9 cellular contexts compared by ENCODE assay signal in the genomic region with DNA sequence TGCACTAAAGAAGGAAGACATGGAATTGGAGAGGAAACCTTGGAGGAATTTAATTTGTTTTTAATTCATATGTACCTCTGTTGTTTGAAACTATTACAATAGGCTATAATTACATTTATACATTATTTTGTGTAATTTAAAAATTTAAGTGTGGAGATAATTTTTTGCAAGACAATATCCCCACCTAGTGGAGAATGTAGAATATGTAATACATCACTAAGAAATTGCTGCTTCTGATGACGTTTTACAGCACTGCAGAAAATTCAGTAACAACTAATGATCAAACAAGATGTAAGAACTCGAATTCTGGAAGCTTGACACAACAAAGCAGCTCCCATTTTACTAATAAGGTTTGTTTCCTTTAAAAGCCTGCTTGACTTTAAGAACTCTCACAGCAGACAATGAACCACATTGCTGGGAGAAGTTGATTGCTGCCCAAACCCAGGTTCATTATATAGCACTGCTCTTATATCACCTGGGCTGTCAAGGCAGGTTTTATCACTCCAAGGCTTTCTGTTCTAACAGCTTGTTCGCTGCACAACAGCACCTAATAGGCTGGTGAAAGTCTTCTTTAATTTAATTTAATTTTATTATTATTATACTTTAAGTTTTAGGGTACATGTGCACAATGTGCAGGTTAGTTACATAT. TPM values are rescaled to one million over a fixed set of nuclear protein-coding genes. Genes with fewer than 3 reads are reported as not detected.
DNase-seq lines count a peak whose midpoint lies in the region; TF ChIP-seq lines count a peak whose summit lies in the region.
"Had no signal": no experiment of that assay in that cellular context is flagged by ENCODE, and none has a peak within 500 bp of the region (broad histone marks: within the 10 kb centered on the region; RNA-seq: fewer than 3 reads in every experiment).

No MANE protein-coding gene starts in this region.

- DNase-seq in DMS114 treated with DMSO at 0.1 percent for 48 hours (lab: John Stamatoyannopoulos, UW; ENCODE audit: unreplicated experiment) (peak; percentile 53), HuH-7.5 (ENCODE audit: low spot score) (peak; percentile 6), SW480 (ENCODE audit: low spot score) (peak; percentile 62), fibroblast of villous mesenchyme (ENCODE audit: low read depth) (peak; percentile 76), retina (peak; percentile 12), caudate nucleus (lab: John Stamatoyannopoulos, UW) (no peak), posterior cingulate gyrus (no peak)
- DNase-seq in stimulated activated CD4-positive, alpha-beta T cell treated with anti-CD3 and anti-CD28 coated beads, Interleukin-2, amount 100 ng/mL, for 24 hours, result no peak

- no peak overlapping the region for H3K27ac ChIP-seq in caudate nucleus (ENCODE audit: low read depth, low read length)
- H3K27ac ChIP-seq: SJSA1 had no signal

- no peak overlapping the region for H3K4me3 ChIP-seq in fibroblast of villous mesenchyme (ENCODE audit: low read depth, low read length)
- H3K4me3 ChIP-seq: SJSA1 had no signal

- TF ChIP-seq CTCF in fibroblast of villous mesenchyme (IDR thresholded peaks at IDR 0.05; ENCODE audit: insufficient read depth, low read depth, low read length), result peak; percentile 35

- intact Hi-C loops in posterior cingulate gyrus (cut with DNase I), result loop anchor here (5.0 kb wide), 1 partner anchor 715 kb away; no protein-coding TSS in a partner anchor

RNA-seq across cellular contexts. Expression of a gene that starts 53.4 kb away (rescaled TPM):
- 23.2 and 33.2 TPM in 2 replicates for total RNA-seq in fibroblast of villous mesenchyme

Comparison
In these comparisons a context has a peak if more than half of its experiments do, and no peak if none do; other contexts are left out.
1. DNase-seq: peak in DMS114 treated with DMSO at 0.1 percent for 48 hours (single experiment), HuH-7.5 (single experiment), SW480 (single experiment), fibroblast of villous mesenchyme (single experiment) and retina (single experiment); none in caudate nucleus (0 of 61), posterior cingulate gyrus (0 of 10) and stimulated activated CD4-positive, alpha-beta T cell treated with anti-CD3 and anti-CD28 coated beads, Interleukin-2, amount 100 ng/mL, for 24 hours (0 of 2).